23 cellular contexts compared by ENCODE assay signal in the genomic region with DNA sequence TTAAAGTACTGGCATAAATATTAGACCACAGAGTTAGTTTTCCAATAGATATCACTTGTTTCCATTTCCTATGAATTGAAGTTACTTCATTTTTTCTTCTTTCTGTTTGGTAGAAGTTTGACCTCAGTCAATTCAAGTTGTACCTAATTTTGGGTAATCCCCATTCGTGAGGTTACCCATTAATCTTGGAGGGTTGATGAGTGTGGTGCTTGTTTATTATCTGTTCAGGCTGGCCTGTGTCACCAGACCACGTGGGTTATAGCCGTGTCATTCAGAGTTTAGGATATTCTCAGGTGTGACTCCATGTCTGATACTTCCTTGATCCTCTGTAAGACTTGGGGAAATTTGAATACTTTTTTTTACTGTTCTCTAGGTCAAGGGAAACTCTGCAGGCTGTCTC.
DNase-seq lines count a peak whose midpoint lies in the region; ATAC-seq, FAIRE-seq and TF ChIP-seq lines count a peak whose summit lies in the region.
"Had no signal": no experiment of that assay in that cellular context is flagged by ENCODE, and none has a peak within 500 bp of the region (broad histone marks: within the 10 kb centered on the region; RNA-seq: fewer than 3 reads in every experiment).

No MANE protein-coding gene starts in this region.

- TF ChIP-seq EP300 in K562 (IDR thresholded peaks at IDR 0.05; ENCODE audit: low read length) = no peak

- in situ Hi-C loops in K562 (cut with MboI) = no loop called here

- CTCF ChIA-PET in K562 (lab: Yijun Ruan, JAX; ENCODE audit: low intra/inter-chr PET ratio) = no interaction called here

- TF ChIP-seq CTCF in K562 (IDR thresholded peaks at IDR 0.05 in 2 of 3, conservative IDR thresholded peaks at IDR 0.05 in 1 of 3; ENCODE audit: insufficient read depth in 2 of 3, low read depth in 1 of 3, low read length in 3 of 3) = no peak
- TF ChIP-seq CTCF in heart right ventricle (IDR thresholded peaks at IDR 0.05) = no peak

- TF ChIP-seq RAD21 in K562 (CRISPR knock-in tag; conservative IDR thresholded peaks at IDR 0.05 in 1 of 2, IDR thresholded peaks at IDR 0.05 in 1 of 2) = no peak

- no peaks in the 10 kb centered on the region for H4K20me1 ChIP-seq in K562 (replicated peaks; ENCODE audit: control insufficient read depth, insufficient read depth, low read length)
- H4K20me1 ChIP-seq: BLaER1 had no signal

- no peaks in the 10 kb centered on the region for H3K9me1 ChIP-seq in K562 (ENCODE audit: control insufficient read depth, insufficient read depth, low read length)

- no peak overlapping the region for H2AFZ ChIP-seq in K562 (ENCODE audit: low read depth, low read length)
- H2AFZ ChIP-seq: GM23248 had no signal

- H3K9me3 ChIP-seq in K562 (replicated peaks; ENCODE audit: control insufficient read depth, insufficient read depth, low read depth, low read length) (no peaks in the 10 kb centered on the region), heart right ventricle (no peaks in the 10 kb centered on the region)
- H3K9me3 ChIP-seq: BLaER1 had no signal

- no peak for DNase-seq in K562 (ENCODE audit: extremely low read depth in 1 of 4, low spot score in 3 of 4)
- DNase-seq in NCI-H524 (lab: John Stamatoyannopoulos, UW) = no peak
- DNase-seq in heart right ventricle = no peak
- DNase-seq: Caco-2; CD4-positive, CD25-positive, alpha-beta regulatory T cell; CD8-positive, alpha-beta T cell; DMS153; DMS79; EL; GDM1; GM23248; H9 had no signal

- no TSS peak for BruUV-seq in K562 (replicated peaks; lab: Mats Ljungman, UMichigan)

- no peak overlapping the region for H3K27ac ChIP-seq in K562 (ENCODE audit: extremely low read depth, low read depth, low read length)
- no peak overlapping the region for H3K27ac ChIP-seq in heart right ventricle
- H3K27ac ChIP-seq: 22Rv1, BLaER1, C4-2B, GM23248 had no signal

- intact Hi-C loops in K562 (cut with micrococcal nuclease) = no loop called here
- intact Hi-C loops in heart right ventricle (cut with DNase I) = no loop called here

- no peak for TF ChIP-seq POLR2A in K562 (conservative IDR thresholded peaks at IDR 0.05)

- H3K27me3 ChIP-seq in K562 (ENCODE audit: control insufficient read depth in 2 of 2, insufficient read depth in 2 of 2, low read length in 2 of 2) (no peaks in the 10 kb centered on the region), heart right ventricle (peaks cover 0 to 4% (median 0%) of the 10 kb centered on the region in 7 donors)
- H3K27me3 ChIP-seq: BLaER1 had no signal

- 1% methylated on average over 3 of the region's 3 CpGs for WGBS in K562 (ENCODE audit: insufficient coverage, low coverage, missing lambda C conversion rate)
- 61 to 74% methylated on average over 3 of the region's 3 CpGs for WGBS in heart right ventricle, 2 donors

- H3K4me2 ChIP-seq in K562 (ENCODE audit: insufficient read depth, low read length) = no peak overlapping the region
- H3K4me2 ChIP-seq: BLaER1 had no signal

- no peak overlapping the region for H3K9ac ChIP-seq in K562 (ENCODE audit: insufficient read depth in 1 of 2, low read depth in 2 of 2, low read length in 2 of 2)
- H3K9ac ChIP-seq: BLaER1, GM23248 had no signal

- FAIRE-seq in K562 (lab: Jason Lieb, UNC) = peak; percentile 26
- FAIRE-seq: A204.1, GM12891, GM18507 had no signal

- H3K4me3 ChIP-seq in K562 = no peak overlapping the region
- no peak overlapping the region for H3K4me3 ChIP-seq in heart right ventricle
- H3K4me3 ChIP-seq: BLaER1, GM23248 had no signal

- POLR2A ChIA-PET in K562 (lab: Yijun Ruan, JAX) = no interaction called here

- H3K79me2 ChIP-seq in K562 (ENCODE audit: control insufficient read depth, insufficient read depth, low read length) = no peaks in the 10 kb centered on the region

- peak; percentile 67 for ATAC-seq in GM18870 (IDR thresholded peaks at IDR 0.05; ENCODE audit: unreplicated experiment)
- ATAC-seq in GM19463 (IDR thresholded peaks at IDR 0.05; ENCODE audit: unreplicated experiment) = peak; percentile 67
- peak; percentile 58 for ATAC-seq in HG03354 (IDR thresholded peaks at IDR 0.05; ENCODE audit: poor library complexity, severe bottlenecking, unreplicated experiment)
- ATAC-seq in K562 = no peak
- ATAC-seq in activated CD4-positive, CD25-positive, alpha-beta regulatory T cell treated with anti-CD3 and anti-CD28 coated beads, Interleukin-2, amount 50 U/mL, for 24 hours = no peak
- no peak for ATAC-seq in heart right ventricle
- ATAC-seq: CD8-positive, alpha-beta T cell; HCT116 had no signal

- H3K4me1 ChIP-seq in K562 (replicated peaks in 1 of 2; ENCODE audit: control insufficient read depth in 2 of 2, insufficient read depth in 2 of 2, low read length in 2 of 2) (no peaks in the 10 kb centered on the region), heart right ventricle (no peaks in the 10 kb centered on the region)
- H3K4me1 ChIP-seq: BLaER1, Caco-2 had no signal

- H3K36me3 ChIP-seq in K562 (ENCODE audit: control insufficient read depth, insufficient read depth, low read length) = no peaks in the 10 kb centered on the region
- H3K36me3 ChIP-seq in heart right ventricle = no peaks in the 10 kb centered on the region
- H3K36me3 ChIP-seq: BLaER1 had no signal

TF ChIP-seq in K562, 482 proteins besides CTCF, POLR2A, EP300 and RAD21:
- TF ChIP-seq RBM17 (IDR thresholded peaks at IDR 0.05; ENCODE audit: borderline replicate concordance, low read depth, low read length) = no peak

Comparison
In these comparisons a context has a peak if more than half of its experiments do, and no peak if none do; other contexts are left out.
1. ATAC-seq: peak in GM18870 (single experiment), GM19463 (single experiment) and HG03354 (single experiment); none in K562 (single experiment), activated CD4-positive, CD25-positive, alpha-beta regulatory T cell treated with anti-CD3 and anti-CD28 coated beads, Interleukin-2, amount 50 U/mL, for 24 hours (0 of 2) and heart right ventricle (0 of 8).